ENCODE assay signal across 8 cellular contexts in the genomic region with DNA sequence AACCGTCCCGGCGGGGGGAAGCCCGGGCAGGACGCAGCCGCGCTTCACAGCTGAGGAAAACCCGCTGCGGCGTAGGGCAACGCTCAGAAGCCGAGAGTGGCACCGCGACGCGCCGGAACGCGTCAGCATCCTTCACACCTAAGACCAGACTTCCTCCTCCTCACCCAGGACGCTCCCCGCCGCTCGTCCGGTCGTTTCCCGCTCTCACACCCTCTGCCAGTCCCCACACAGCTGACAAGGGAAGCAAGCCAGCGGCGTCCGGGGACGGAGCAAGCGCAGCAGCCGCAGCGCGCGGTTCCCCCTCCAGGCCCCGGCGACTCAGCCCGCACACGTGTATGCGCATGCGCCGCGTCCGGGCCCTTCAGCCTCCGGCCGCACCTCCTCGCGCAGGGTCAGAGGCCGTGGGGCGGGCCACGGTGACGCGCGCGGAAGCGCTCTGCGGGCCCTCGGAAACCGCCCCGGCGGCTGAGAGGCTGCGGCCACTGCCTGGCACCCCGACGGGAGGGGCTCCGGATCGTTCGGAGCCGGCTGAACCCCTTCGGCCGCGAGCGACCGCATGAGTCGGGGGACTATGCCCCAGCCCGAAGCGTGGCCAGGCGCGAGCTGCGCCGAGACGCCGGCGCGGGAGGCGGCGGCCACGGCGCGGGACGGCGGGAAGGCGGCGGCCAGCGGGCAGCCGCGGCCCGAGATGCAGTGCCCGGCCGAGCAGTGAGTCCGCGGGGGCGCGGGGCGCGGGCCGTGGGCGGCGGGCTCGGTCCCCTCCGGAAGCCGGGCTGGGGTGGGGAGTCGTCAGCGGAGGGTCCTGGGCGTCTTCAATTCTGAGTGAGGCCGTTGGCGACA. TPM values are rescaled to one million over a fixed set of nuclear protein-coding genes. Genes with fewer than 3 reads are reported as not detected.
DNase-seq lines count a peak whose midpoint lies in the region; ATAC-seq, FAIRE-seq and TF ChIP-seq lines count a peak whose summit lies in the region.

A gene (plus strand): TSS at position 449 of the 840 bp plus-strand sequence. CDS start 108 bp downstream, at position 557.

- H3K9me3 ChIP-seq in astrocyte (ENCODE audit: insufficient read depth, low read depth, low read length), result no peaks in the 10 kb centered on the region

- H3K27ac Mint-ChIP-seq in T-helper 2 cell treated with Interferon-gamma antibody and Interleukin-4, amounts not matched to agents 5 μg/mL and 100 μg/mL, for 36 hours, result peak within 1 kb of the TSS; percentile 99
- H3K27ac Mint-ChIP-seq in astrocyte (ENCODE audit: unreplicated experiment), result peak within 1 kb of the TSS; percentile 92

- no peaks in the 10 kb centered on the region for H3K27me3 ChIP-seq in astrocyte (ENCODE audit: insufficient read depth, low read length)

- H3K79me2 ChIP-seq in astrocyte (ENCODE audit: insufficient read depth, low read length), result peaks cover 46% of the 10 kb centered on the region

- H3K4me3 ChIP-seq in astrocyte (ENCODE audit: insufficient read depth, low read depth, low read length), result peak within 1 kb of the TSS; percentile 66

- H3K27me3 Mint-ChIP-seq in T-helper 2 cell treated with Interferon-gamma antibody and Interleukin-4, amounts not matched to agents 5 μg/mL and 100 μg/mL, for 36 hours (ENCODE audit: low read depth), result no peaks in the 10 kb centered on the region
- no peaks in the 10 kb centered on the region for H3K27me3 Mint-ChIP-seq in astrocyte (ENCODE audit: low read depth, unreplicated experiment)

- H3K27ac ChIP-seq in astrocyte (ENCODE audit: low read depth, low read length), result peak within 1 kb of the TSS; percentile 63

- peaks cover 32% of the 10 kb centered on the region for H3K36me3 Mint-ChIP-seq in T-helper 2 cell treated with Interferon-gamma antibody and Interleukin-4, amounts not matched to agents 5 μg/mL and 100 μg/mL, for 36 hours (ENCODE audit: low read depth)
- no peaks in the 10 kb centered on the region for H3K36me3 Mint-ChIP-seq in astrocyte (ENCODE audit: low read depth, unreplicated experiment)

- ATAC-seq in GM18499 (IDR thresholded peaks at IDR 0.05; ENCODE audit: insufficient read depth, unreplicated experiment), result peak; percentile 38
- ATAC-seq in HG02870 (IDR thresholded peaks at IDR 0.05; ENCODE audit: unreplicated experiment), result peak; percentile 58

- H3K4me1 ChIP-seq in astrocyte (ENCODE audit: insufficient read depth, low read length), result peaks cover 22% of the 10 kb centered on the region

- no peak for FAIRE-seq in astrocyte (lab: Jason Lieb, UNC)

- peaks cover 42% of the 10 kb centered on the region for H4K20me1 ChIP-seq in astrocyte (ENCODE audit: insufficient read depth, low read length)

- peak within 1 kb of the TSS; percentile 83 for H3K9ac ChIP-seq in astrocyte (ENCODE audit: low read length)

- TF ChIP-seq CTCF in astrocyte (IDR thresholded peaks at IDR 0.05; ENCODE audit: insufficient read depth, low read depth, low read length), result no peak

- no peaks in the 10 kb centered on the region for H3K9me3 Mint-ChIP-seq in T-helper 2 cell treated with Interferon-gamma antibody and Interleukin-4, amounts not matched to agents 5 μg/mL and 100 μg/mL, for 36 hours
- no peaks in the 10 kb centered on the region for H3K9me3 Mint-ChIP-seq in astrocyte (ENCODE audit: unreplicated experiment)

- peak within 1 kb of the TSS; percentile 86 for H3K4me2 ChIP-seq in astrocyte (ENCODE audit: low read length)

- H2AFZ ChIP-seq in astrocyte (ENCODE audit: low read depth, low read length), result peak within 1 kb of the TSS; percentile 91

- H3K36me3 ChIP-seq in astrocyte (ENCODE audit: insufficient read depth, low read length), result no peaks in the 10 kb centered on the region

- H3K4me3 Mint-ChIP-seq in T-helper 2 cell treated with Interferon-gamma antibody and Interleukin-4, amounts not matched to agents 5 μg/mL and 100 μg/mL, for 36 hours, result peak within 1 kb of the TSS; percentile 96
- H3K4me3 Mint-ChIP-seq in astrocyte (ENCODE audit: unreplicated experiment), result peak within 1 kb of the TSS; percentile 99

- peaks cover 58% of the 10 kb centered on the region for H3K4me1 Mint-ChIP-seq in T-helper 2 cell treated with Interferon-gamma antibody and Interleukin-4, amounts not matched to agents 5 μg/mL and 100 μg/mL, for 36 hours (ENCODE audit: low read depth)
- peaks cover 18% of the 10 kb centered on the region for H3K4me1 Mint-ChIP-seq in astrocyte (ENCODE audit: low read depth, unreplicated experiment)

- DNase-seq in NCI-H146 (lab: John Stamatoyannopoulos, UW), result peak; percentile 92
- peak; percentile 92 for DNase-seq in T-helper 2 cell treated with Interferon-gamma antibody and Interleukin-4, amounts not matched to agents 5 μg/mL and 100 μg/mL, for 36 hours (ENCODE audit: low spot score)
- peak; percentile 67 for DNase-seq in astrocyte (ENCODE audit: low read depth)
- DNase-seq in hepatic stellate cell (ENCODE audit: low spot score), result peak; percentile 96
- peak; percentile 98 for DNase-seq in retina
- DNase-seq in cerebellar nuclear complex (lab: John Stamatoyannopoulos, UW), result no peak

RNA-seq across cellular contexts. Expression of the gene that starts here (rescaled TPM):
- 28.1 and 29.0 TPM in 2 replicates for total RNA-seq in astrocyte

Comparison
In these comparisons a context has a peak if more than half of its experiments do, and no peak if none do; other contexts are left out.
1. DNase-seq: peak in NCI-H146 (single experiment), T-helper 2 cell treated with Interferon-gamma antibody and Interleukin-4, amounts not matched to agents 5 μg/mL and 100 μg/mL, for 36 hours (single experiment), astrocyte (single experiment), hepatic stellate cell (single experiment) and retina (single experiment); none in cerebellar nuclear complex (0 of 2).